In the genomic region with DNA sequence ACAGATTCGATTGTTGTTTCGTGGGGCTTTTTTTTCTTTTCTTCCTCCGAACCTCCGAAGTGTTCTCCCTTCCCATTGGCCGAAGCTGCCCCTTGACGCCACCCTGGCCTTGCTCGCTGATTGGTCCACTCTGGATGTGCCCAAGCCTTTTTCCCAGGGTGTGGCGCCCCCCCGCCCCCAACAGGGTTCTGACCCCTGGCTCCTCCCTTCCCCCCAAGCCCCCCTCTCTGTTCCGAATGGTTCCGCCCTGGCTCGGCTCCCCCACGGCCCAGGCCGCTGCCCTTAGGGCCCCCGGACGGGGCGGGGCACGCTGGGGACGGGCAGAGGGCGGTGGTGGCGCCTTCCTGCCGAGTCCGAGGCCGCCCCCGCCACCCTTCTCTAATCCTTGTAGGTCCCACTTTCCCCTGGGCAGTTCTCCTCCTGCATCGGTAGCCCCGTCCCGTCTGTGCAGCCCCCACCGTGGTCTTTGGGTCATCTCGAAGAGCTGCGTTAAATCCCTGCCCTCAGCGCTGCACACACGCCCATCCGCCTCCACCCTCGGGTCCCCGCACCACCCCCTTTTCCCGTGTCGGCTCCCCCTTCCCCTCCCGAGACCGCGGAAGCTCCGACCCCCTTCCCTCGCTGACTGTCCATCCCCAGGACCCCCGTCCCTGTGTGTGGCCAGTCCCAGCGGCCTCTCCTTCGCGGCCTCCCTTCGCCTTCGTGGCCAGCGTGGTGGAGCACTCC, we compare ENCODE assay signal across 8 cellular contexts. TPM values are rescaled to one million over a fixed set of nuclear protein-coding genes. Genes with fewer than 3 reads are reported as not detected.
DNase-seq lines count a peak whose midpoint lies in the region; ATAC-seq and TF ChIP-seq lines count a peak whose summit lies in the region.

No MANE protein-coding gene starts in this region.

- TF ChIP-seq CTCF in endothelial cell (IDR thresholded peaks at IDR 0.05; ENCODE audit: unreplicated experiment): no peak

- peak; percentile 94 for DNase-seq in Ammon's horn (ENCODE audit: low spot score)
- DNase-seq in NCI-H510A treated with DMSO at 0.1 percent for 48 hours (lab: John Stamatoyannopoulos, UW): peak; percentile 82
- peak; percentile 20 to 33 for DNase-seq in activated CD8-positive, alpha-beta memory T cell treated with anti-CD3 and anti-CD28 coated beads for 4 hours (ENCODE audit: low read depth in 2 of 2)
- DNase-seq in endothelial cell (ENCODE audit: low spot score): peak; percentile 83
- peak; percentile 95 for DNase-seq in mesenteric fat pad (ENCODE audit: low spot score)
- peak; percentile 23 to 50 for DNase-seq in stimulated activated CD8-positive, alpha-beta memory T cell treated with anti-CD3 and anti-CD28 coated beads, Interleukin-15, amount 100 ng/mL, for 48 hours (ENCODE audit: low read depth in 2 of 2)

- H3K27me3 Mint-ChIP-seq in endothelial cell (ENCODE audit: unreplicated experiment): peaks cover 6% of the 10 kb centered on the region

- ATAC-seq in GM18909 (IDR thresholded peaks at IDR 0.05; ENCODE audit: poor library complexity, unreplicated experiment): peak; percentile 74
- ATAC-seq in HG03139 (IDR thresholded peaks at IDR 0.05; ENCODE audit: unreplicated experiment): peak; percentile 65

- peaks cover 6% of the 10 kb centered on the region for H3K4me1 Mint-ChIP-seq in endothelial cell (ENCODE audit: unreplicated experiment)

- H3K4me3 Mint-ChIP-seq in endothelial cell (ENCODE audit: unreplicated experiment): peak overlapping the region; percentile 90

- H3K36me3 Mint-ChIP-seq in endothelial cell (ENCODE audit: low read depth, unreplicated experiment): peaks cover 2% of the 10 kb centered on the region

- no peaks in the 10 kb centered on the region for H3K9me3 Mint-ChIP-seq in endothelial cell (ENCODE audit: unreplicated experiment)

- peak overlapping the region; percentile 84 for H3K27ac Mint-ChIP-seq in endothelial cell (ENCODE audit: unreplicated experiment)

RNA-seq across cellular contexts. Expression of a gene that starts 25.6 kb away (rescaled TPM):
- total RNA-seq in endothelial cell (ENCODE audit: unreplicated experiment) (22.1 TPM), mesenteric fat pad (22.5 TPM)

RNA-seq across cellular contexts. Expression of a gene that starts 50.9 kb away (rescaled TPM):
- total RNA-seq in endothelial cell (ENCODE audit: unreplicated experiment) (34.0 TPM), mesenteric fat pad (42.5 TPM)

Comparison
In these comparisons a context has a peak if more than half of its experiments do, and no peak if none do; other contexts are left out.
1. Peak in every context shown above with its lines: DNase-seq and ATAC-seq.
2. DNase-seq: peak in every context shown above with its lines; median percentile 95 in mesenteric fat pad; 94 in Ammon's horn; 83 in endothelial cell; 82 in NCI-H510A treated with DMSO at 0.1 percent for 48 hours; 36 in stimulated activated CD8-positive, alpha-beta memory T cell treated with anti-CD3 and anti-CD28 coated beads, Interleukin-15, amount 100 ng/mL, for 48 hours; 26 in activated CD8-positive, alpha-beta memory T cell treated with anti-CD3 and anti-CD28 coated beads for 4 hours.